Comparison of ENCODE assay signal across 8 cellular contexts in the genomic region with DNA sequence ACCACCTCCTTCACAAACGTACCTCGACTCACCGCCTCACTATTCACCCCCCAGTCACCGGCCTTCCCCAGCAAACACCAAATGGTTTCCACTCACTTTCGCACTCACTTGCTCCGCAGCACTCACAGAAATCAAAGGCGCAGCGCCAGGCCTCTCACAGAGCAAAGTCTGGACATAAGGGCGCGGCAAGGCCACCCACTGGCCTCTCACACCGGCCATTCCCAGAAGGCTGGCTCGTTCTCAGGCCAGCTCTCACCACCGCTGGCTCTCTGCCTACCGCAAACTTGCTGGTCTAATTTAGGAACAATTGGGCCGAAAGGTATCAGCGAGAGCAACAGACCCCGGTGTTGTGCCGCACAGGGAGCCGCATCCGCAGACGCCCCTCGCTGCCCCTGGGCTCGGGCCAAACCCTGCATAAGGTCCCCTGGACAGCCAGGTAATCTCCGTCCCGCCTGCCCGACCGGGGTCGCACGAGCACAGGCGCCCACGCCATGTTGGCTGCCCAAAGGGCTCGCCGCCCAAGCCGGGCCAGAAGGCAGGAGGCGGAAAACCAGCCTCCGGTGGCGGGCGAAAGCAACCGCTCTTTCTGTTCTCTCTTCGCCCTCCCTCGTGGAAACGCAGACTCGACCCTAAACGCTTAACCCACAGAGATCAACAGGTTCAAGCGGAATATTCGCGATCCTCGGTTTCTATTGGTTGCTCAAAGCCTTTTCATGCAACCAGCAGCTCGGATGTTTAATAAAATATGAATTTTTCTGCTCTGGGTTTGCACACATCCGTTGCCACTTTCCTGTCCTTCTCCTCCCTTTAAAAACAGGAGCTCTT. TPM values are rescaled to one million over a fixed set of nuclear protein-coding genes. Genes with fewer than 3 reads are reported as not detected.
DNase-seq lines count a peak whose midpoint lies in the region; ATAC-seq and TF ChIP-seq lines count a peak whose summit lies in the region.

No MANE protein-coding gene starts in this region.

- H3K9ac ChIP-seq in skeletal muscle satellite cell (ENCODE audit: low read depth, low read length) = no peak overlapping the region
- H3K9ac ChIP-seq in Karpas-422 (ENCODE audit: low read length) = no peak overlapping the region

- H3K9me3 ChIP-seq in T-helper 17 cell (ENCODE audit: control insufficient read depth, low read length, poor library complexity, severe bottlenecking) = peaks cover 4% of the 10 kb centered on the region
- no peaks in the 10 kb centered on the region for H3K9me3 ChIP-seq in left ventricle myocardium inferior (replicated peaks)
- H3K9me3 ChIP-seq in skeletal muscle satellite cell (replicated peaks; ENCODE audit: low read length) = no peaks in the 10 kb centered on the region
- H3K9me3 ChIP-seq in Karpas-422 (ENCODE audit: low read length) = no peaks in the 10 kb centered on the region

- no peak overlapping the region for H3K27ac ChIP-seq in left ventricle myocardium inferior (replicated peaks)
- no peak overlapping the region for H3K27ac ChIP-seq in Karpas-422 (ENCODE audit: low read length)

- H3K4me1 Mint-ChIP-seq in T-helper 17 cell = peaks cover 31% of the 10 kb centered on the region

- peaks cover 44% of the 10 kb centered on the region for H3K4me1 ChIP-seq in left ventricle myocardium inferior
- peaks cover 11% of the 10 kb centered on the region for H3K4me1 ChIP-seq in skeletal muscle satellite cell (ENCODE audit: control insufficient read depth, insufficient read depth, low read length)
- H3K4me1 ChIP-seq in Karpas-422 (ENCODE audit: low read length) = peaks cover 22% of the 10 kb centered on the region

- H3K9me2 ChIP-seq in Karpas-422 (replicated peaks; ENCODE audit: insufficient read depth, low read length) = no peaks in the 10 kb centered on the region

- intact Hi-C loops in left ventricle myocardium inferior (cut with micrococcal nuclease) = no loop called here

- peak overlapping the region; percentile 37 for H3K4me2 ChIP-seq in skeletal muscle satellite cell (ENCODE audit: low read length)
- no peak overlapping the region for H3K4me2 ChIP-seq in Karpas-422 (ENCODE audit: low read depth, low read length, poor library complexity, severe bottlenecking)

- peak overlapping the region; percentile 57 for H3K4me3 ChIP-seq in left ventricle myocardium inferior
- H3K4me3 ChIP-seq in skeletal muscle satellite cell (ENCODE audit: low read length) = no peak overlapping the region
- H3K4me3 ChIP-seq in Karpas-422 (ENCODE audit: low read length) = no peak overlapping the region

- peaks cover 100% of the 10 kb centered on the region for H3K27me3 ChIP-seq in left ventricle myocardium inferior (ENCODE audit: low read depth)
- peaks cover 54% of the 10 kb centered on the region for H3K27me3 ChIP-seq in skeletal muscle satellite cell (ENCODE audit: control insufficient read depth, insufficient read depth, low read length)
- H3K27me3 ChIP-seq in Karpas-422 (ENCODE audit: low read length) = no peaks in the 10 kb centered on the region

- H3K36me3 ChIP-seq in left ventricle myocardium inferior (no peaks in the 10 kb centered on the region), skeletal muscle satellite cell (ENCODE audit: insufficient read depth, low read length) (no peaks in the 10 kb centered on the region), Karpas-422 (ENCODE audit: insufficient read depth, low read length) (0 out of 2 replicates have a peak, but pooled peaks cover 7% of the 10 kb centered on the region)

- no peak for TF ChIP-seq CTCF in left ventricle myocardium inferior (IDR thresholded peaks at IDR 0.05; ENCODE audit: borderline replicate concordance)

- H3K27me3 Mint-ChIP-seq in T-helper 17 cell = peaks cover 92% of the 10 kb centered on the region

- ATAC-seq in GM18868 (IDR thresholded peaks at IDR 0.05; ENCODE audit: unreplicated experiment) (peak; percentile 30), T-helper 17 cell (no peak), GM19452 (IDR thresholded peaks at IDR 0.05; ENCODE audit: unreplicated experiment) (no peak)

- H3K4me3 Mint-ChIP-seq in T-helper 17 cell = peak overlapping the region; percentile 61

- H2AFZ ChIP-seq in Karpas-422 (ENCODE audit: low read length) = no peak overlapping the region

- H3K79me2 ChIP-seq in Karpas-422 (ENCODE audit: low read length) = peaks cover 9% of the 10 kb centered on the region; the same call in 1 of the 2 replicates

- DNase-seq in T-helper 17 cell (no peak), left ventricle myocardium inferior (no peak), Karpas-422 (no peak)
- DNase-seq in stimulated activated naive CD4-positive, alpha-beta T cell treated with Interleukin-2 at 50 U/mL for 16 hours (lab: John Stamatoyannopoulos, UW) = no peak
- no peak for DNase-seq in activated CD4-positive, alpha-beta T cell treated with anti-CD3 and anti-CD28 coated beads, Interleukin-2, amount 50 U/mL, for 4 hours

- no peaks in the 10 kb centered on the region for H4K20me1 ChIP-seq in Karpas-422 (ENCODE audit: insufficient read depth, low read depth, low read length)

- H3K27ac Mint-ChIP-seq in T-helper 17 cell = peak overlapping the region; percentile 74

- H3K36me3 Mint-ChIP-seq in T-helper 17 cell (ENCODE audit: low read depth) = peaks cover 11% of the 10 kb centered on the region

RNA-seq across cellular contexts. Expression of a gene that starts 2.9 kb away (rescaled TPM):
- total RNA-seq in T-helper 17 cell (not detected), left ventricle myocardium inferior (0.11 TPM)
- 12.4 and 12.5 TPM in 2 replicates for total RNA-seq in skeletal muscle satellite cell (2012; rRNA removed)
- total RNA-seq in Karpas-422 (2014; rRNA removed; shearing (Covaris generic); ENCODE audit: low replicate concordance) = 7.7 and 11.7 TPM in 2 replicates

RNA-seq across cellular contexts. Expression of a gene that starts 6.5 kb away (rescaled TPM):
- total RNA-seq in T-helper 17 cell (10 to 100 TPM; 30.8 to 31.6 TPM), left ventricle myocardium inferior (19.1 TPM)
- 42.1 and 42.4 TPM in 2 replicates for total RNA-seq in skeletal muscle satellite cell (2012; rRNA removed)
- total RNA-seq in Karpas-422 (2014; rRNA removed; shearing (Covaris generic); ENCODE audit: low replicate concordance) = 95.2 and 101 TPM in 2 replicates
